Comparison of ENCODE assay signal across 1 cellular context in the genomic region with DNA sequence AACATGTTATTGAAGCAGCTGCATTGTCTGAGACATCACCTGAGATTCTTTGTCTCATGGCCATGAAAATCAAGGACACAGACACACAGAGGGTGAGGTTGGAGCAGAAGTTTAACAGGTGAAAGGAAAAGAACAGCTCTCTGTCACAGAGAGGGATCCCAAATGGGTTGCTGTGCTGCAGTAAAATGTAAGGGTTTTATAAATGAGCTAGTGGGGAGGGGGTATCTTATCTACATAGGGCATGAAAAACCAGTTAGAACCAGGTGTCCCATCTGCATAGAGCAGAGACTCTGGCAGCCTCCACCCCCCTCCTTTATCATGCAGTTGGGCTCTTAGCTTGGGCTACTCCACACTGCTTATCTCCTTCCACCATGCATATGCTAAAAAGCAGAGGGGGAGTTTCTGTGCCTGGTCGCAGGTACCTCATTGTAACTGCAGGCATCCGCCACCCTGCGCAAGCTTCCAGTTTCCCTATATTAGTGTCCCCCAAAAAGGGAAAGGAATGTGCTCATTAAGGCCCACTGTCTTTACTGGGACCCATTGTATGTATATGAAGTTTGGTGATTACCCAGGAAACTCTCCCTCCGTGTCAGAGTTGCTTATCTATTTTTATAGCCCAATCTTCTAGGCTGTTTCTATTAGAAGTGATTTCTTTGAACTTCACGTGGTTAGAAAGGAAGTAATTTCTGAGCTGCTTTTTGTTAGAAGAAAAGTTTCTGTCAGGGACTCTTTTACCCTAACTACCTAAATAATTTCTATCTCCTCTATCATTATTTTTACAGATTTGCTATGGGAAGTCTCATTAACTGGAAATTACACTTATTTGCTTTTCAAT.
TF ChIP-seq lines count a peak whose summit lies in the region.

No MANE protein-coding gene starts in this region.

TF ChIP-seq in K562, 482 proteins besides CTCF, POLR2A, EP300 and RAD21 (continued from another document and continues in another):
- TF ChIP-seq, protein P1, sequence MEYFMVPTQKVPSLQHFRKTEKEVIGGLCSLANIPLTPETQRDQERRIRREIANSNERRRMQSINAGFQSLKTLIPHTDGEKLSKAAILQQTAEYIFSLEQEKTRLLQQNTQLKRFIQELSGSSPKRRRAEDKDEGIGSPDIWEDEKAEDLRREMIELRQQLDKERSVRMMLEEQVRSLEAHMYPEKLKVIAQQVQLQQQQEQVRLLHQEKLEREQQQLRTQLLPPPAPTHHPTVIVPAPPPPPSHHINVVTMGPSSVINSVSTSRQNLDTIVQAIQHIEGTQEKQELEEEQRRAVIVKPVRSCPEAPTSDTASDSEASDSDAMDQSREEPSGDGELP (CRISPR knock-in tag; IDR thresholded peaks at IDR 0.05; ENCODE audit: borderline replicate concordance), result peak; percentile 69
- TF ChIP-seq MEIS2 (IDR thresholded peaks at IDR 0.05; ENCODE audit: partially characterized antibody) (peak; percentile 42), NCOA1 (IDR thresholded peaks at IDR 0.05; ENCODE audit: low read depth) (peak; percentile 84; the same call in 1 of the 2 replicates), SOX6 (IDR thresholded peaks at IDR 0.05) (peak; percentile 94), ZNF354B (CRISPR knock-in tag; IDR thresholded peaks at IDR 0.05) (no peak), ARID1B (IDR thresholded peaks at IDR 0.05) (peak; percentile 98), GATAD2B (IDR thresholded peaks at IDR 0.05; ENCODE audit: borderline replicate concordance) (0 out of 2 replicates have a peak, but pooled peaks have one; percentile 48), SMAD2 (IDR thresholded peaks at IDR 0.05; ENCODE audit: low read depth, low read length) (no peak), LCOR (CRISPR knock-in tag; IDR thresholded peaks at IDR 0.05) (peak; percentile 78; the same call in 1 of the 2 replicates), PHF8 (IDR thresholded peaks at IDR 0.05; ENCODE audit: borderline replicate concordance, low read length) (no peak), JUND (IDR thresholded peaks at IDR 0.05; ENCODE audit: borderline replicate concordance, low read depth, low read length) (peak; percentile 69; the same call in 1 of the 2 replicates), JUND (tag; IDR thresholded peaks at IDR 0.05; ENCODE audit: borderline replicate concordance, low read depth, low read length) (peak; percentile 57; the same call in 2 of the 3 replicates), TCF7 (IDR thresholded peaks at IDR 0.05; ENCODE audit: borderline replicate concordance) (0 out of 2 replicates have a peak, but pooled peaks have one; percentile 53), NFIC (IDR thresholded peaks at IDR 0.05) (peak; percentile 95), PTBP1 (IDR thresholded peaks at IDR 0.05; ENCODE audit: low read depth, low read length) (peak; percentile 87; the same call in 1 of the 2 replicates), ARNT (IDR thresholded peaks at IDR 0.05) (peak; percentile 77; a peak in 1 of 4 replicates), STAT5A (IDR thresholded peaks at IDR 0.05; ENCODE audit: borderline replicate concordance, low read length) (peak; percentile 93), NR2C2 (CRISPR knock-in tag; IDR thresholded peaks at IDR 0.05) (no peak), NR2C2 (tag; IDR thresholded peaks at IDR 0.05) (0 out of 2 replicates have a peak, but pooled peaks have one; percentile 19), HMGN3 (IDR thresholded peaks at IDR 0.05; ENCODE audit: borderline replicate concordance, extremely low read depth, insufficient read length, low read depth, low read length) (peak; percentile 53), ZNF134 (CRISPR knock-in tag; conservative IDR thresholded peaks at IDR 0.05) (no peak), ZNF232 (CRISPR knock-in tag; IDR thresholded peaks at IDR 0.05) (peak; percentile 56; the same call in 1 of the 2 replicates), RCOR1 (IDR thresholded peaks at IDR 0.05; ENCODE audit: borderline replicate concordance in 1 of 2, low read depth in 2 of 2, low read length in 2 of 2) (peak; percentile 79 to 89), TCF3 (CRISPR knock-in tag; IDR thresholded peaks at IDR 0.05) (peak; percentile 97), SP2 (IDR thresholded peaks at IDR 0.05; ENCODE audit: extremely low read depth, low read depth, low read length, poor library complexity, severe bottlenecking) (no peak), PCBP1 (IDR thresholded peaks at IDR 0.05; ENCODE audit: low read depth, low read length, poor library complexity, severe bottlenecking) (no peak), DPF2 (IDR thresholded peaks at IDR 0.05) (peak; percentile 95), RNF2 (IDR thresholded peaks at IDR 0.05) (peak; percentile 91), ZNF24 (IDR thresholded peaks at IDR 0.05) (0 out of 2 replicates have a peak, but pooled peaks have one; percentile 43), SETDB1 (IDR thresholded peaks at IDR 0.05; ENCODE audit: low read length) (no peak), NUFIP1 (IDR thresholded peaks at IDR 0.05; ENCODE audit: partially characterized antibody) (no peak), ETV6 (IDR thresholded peaks at IDR 0.05; ENCODE audit: borderline replicate concordance in 1 of 2, low read depth in 2 of 2, low read length in 1 of 2) (0 out of 4 replicates have a peak, but pooled peaks of 1 of the 2 experiments have one; percentile 53), ETV6 (CRISPR knock-in tag; IDR thresholded peaks at IDR 0.05; ENCODE audit: borderline replicate concordance) (no peak), DMBX1 (CRISPR knock-in tag; IDR thresholded peaks at IDR 0.05; ENCODE audit: borderline replicate concordance) (peak; percentile 90), TEAD4 (IDR thresholded peaks at IDR 0.05; ENCODE audit: low read length) (peak; percentile 98), TEAD4 (CRISPR knock-in tag; IDR thresholded peaks at IDR 0.05; ENCODE audit: borderline replicate concordance) (no peak), CBFA2T3 (IDR thresholded peaks at IDR 0.05) (peak; percentile 99), CXXC5 (CRISPR knock-in tag; IDR thresholded peaks at IDR 0.05) (peak; percentile 69), NBN (IDR thresholded peaks at IDR 0.05; ENCODE audit: low read depth) (peak; percentile 89; the same call in 1 of the 2 replicates), ZNF696 (CRISPR knock-in tag; conservative IDR thresholded peaks at IDR 0.05) (no peak), ZC3H11A (IDR thresholded peaks at IDR 0.05; ENCODE audit: low read depth, low read length) (no peak), KAT7 (CRISPR knock-in tag; IDR thresholded peaks at IDR 0.05; ENCODE audit: borderline replicate concordance) (no peak), MEF2D (tag; conservative IDR thresholded peaks at IDR 0.05; ENCODE audit: low read depth) (peak; percentile 40; the same call in 1 of the 2 replicates), KDM1A (IDR thresholded peaks at IDR 0.05) (peak; percentile 80 to 87)
- TF ChIP-seq, protein P2, sequence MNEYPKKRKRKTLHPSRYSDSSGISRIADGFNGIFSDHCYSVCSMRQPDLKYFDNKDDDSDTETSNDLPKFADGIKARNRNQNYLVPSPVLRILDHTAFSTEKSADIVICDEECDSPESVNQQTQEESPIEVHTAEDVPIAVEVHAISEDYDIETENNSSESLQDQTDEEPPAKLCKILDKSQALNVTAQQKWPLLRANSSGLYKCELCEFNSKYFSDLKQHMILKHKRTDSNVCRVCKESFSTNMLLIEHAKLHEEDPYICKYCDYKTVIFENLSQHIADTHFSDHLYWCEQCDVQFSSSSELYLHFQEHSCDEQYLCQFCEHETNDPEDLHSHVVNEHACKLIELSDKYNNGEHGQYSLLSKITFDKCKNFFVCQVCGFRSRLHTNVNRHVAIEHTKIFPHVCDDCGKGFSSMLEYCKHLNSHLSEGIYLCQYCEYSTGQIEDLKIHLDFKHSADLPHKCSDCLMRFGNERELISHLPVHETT (CRISPR knock-in tag; conservative IDR thresholded peaks at IDR 0.05 in 1 of 2, IDR thresholded peaks at IDR 0.05 in 1 of 2), result peak in 1 of 2 experiments; percentile 52; a peak in 1 of 4 replicates
- TF ChIP-seq, protein P3, sequence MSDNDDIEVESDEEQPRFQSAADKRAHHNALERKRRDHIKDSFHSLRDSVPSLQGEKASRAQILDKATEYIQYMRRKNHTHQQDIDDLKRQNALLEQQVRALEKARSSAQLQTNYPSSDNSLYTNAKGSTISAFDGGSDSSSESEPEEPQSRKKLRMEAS (CRISPR knock-in tag; IDR thresholded peaks at IDR 0.05), result 0 out of 2 replicates have a peak, but pooled peaks have one; percentile 17
- TF ChIP-seq, protein P4, sequence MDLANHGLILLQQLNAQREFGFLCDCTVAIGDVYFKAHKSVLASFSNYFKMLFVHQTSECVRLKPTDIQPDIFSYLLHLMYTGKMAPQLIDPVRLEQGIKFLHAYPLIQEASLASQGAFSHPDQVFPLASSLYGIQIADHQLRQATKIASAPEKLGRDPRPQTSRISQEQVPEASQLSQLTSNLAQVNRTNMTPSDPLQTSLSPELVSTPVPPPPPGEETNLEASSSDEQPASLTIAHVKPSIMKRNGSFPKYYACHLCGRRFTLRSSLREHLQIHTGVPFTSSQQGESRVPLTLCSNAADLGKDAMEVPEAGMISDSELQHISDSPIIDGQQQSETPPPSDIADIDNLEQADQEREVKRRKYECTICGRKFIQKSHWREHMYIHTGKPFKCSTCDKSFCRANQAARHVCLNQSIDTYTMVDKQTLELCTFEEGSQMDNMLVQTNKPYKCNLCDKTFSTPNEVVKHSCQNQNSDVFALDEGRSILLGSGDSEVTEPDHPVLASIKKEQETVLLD (IDR thresholded peaks at IDR 0.05), result 0 out of 2 replicates have a peak, but pooled peaks have one; percentile 17
- TF ChIP-seq, protein P5, sequence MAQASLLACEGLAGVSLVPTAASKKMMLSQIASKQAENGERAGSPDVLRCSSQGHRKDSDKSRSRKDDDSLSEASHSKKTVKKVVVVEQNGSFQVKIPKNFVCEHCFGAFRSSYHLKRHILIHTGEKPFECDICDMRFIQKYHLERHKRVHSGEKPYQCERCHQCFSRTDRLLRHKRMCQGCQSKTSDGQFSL (CRISPR knock-in tag; IDR thresholded peaks at IDR 0.05), result 0 out of 2 replicates have a peak, but pooled peaks have one; percentile 57
- TF ChIP-seq, protein P5 (tag; IDR thresholded peaks at IDR 0.05), result peak in 1 of 2 experiments; percentile 55; a peak in 1 of 4 replicates
- TF ChIP-seq, protein P6, sequence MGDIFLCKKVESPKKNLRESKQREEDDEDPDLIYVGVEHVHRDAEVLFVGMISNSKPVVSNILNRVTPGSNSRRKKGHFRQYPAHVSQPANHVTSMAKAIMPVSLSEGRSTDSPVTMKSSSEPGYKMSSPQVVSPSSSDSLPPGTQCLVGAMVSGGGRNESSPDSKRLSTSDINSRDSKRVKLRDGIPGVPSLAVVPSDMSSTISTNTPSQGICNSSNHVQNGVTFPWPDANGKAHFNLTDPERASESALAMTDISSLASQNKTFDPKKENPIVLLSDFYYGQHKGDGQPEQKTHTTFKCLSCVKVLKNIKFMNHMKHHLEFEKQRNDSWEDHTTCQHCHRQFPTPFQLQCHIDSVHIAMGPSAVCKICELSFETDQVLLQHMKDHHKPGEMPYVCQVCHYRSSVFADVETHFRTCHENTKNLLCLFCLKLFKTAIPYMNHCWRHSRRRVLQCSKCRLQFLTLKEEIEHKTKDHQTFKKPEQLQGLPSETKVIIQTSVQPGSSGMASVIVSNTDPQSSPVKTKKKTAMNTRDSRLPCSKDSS (IDR thresholded peaks at IDR 0.05; ENCODE audit: low read depth, partially characterized antibody), result peak; percentile 51
- TF ChIP-seq, protein P7, sequence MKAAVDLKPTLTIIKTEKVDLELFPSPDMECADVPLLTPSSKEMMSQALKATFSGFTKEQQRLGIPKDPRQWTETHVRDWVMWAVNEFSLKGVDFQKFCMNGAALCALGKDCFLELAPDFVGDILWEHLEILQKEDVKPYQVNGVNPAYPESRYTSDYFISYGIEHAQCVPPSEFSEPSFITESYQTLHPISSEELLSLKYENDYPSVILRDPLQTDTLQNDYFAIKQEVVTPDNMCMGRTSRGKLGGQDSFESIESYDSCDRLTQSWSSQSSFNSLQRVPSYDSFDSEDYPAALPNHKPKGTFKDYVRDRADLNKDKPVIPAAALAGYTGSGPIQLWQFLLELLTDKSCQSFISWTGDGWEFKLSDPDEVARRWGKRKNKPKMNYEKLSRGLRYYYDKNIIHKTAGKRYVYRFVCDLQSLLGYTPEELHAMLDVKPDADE (conservative IDR thresholded peaks at IDR 0.05; ENCODE audit: control insufficient read depth, low read depth, low read length), result peak; percentile 55; the same call in 1 of the 2 replicates
- TF ChIP-seq, protein P8, sequence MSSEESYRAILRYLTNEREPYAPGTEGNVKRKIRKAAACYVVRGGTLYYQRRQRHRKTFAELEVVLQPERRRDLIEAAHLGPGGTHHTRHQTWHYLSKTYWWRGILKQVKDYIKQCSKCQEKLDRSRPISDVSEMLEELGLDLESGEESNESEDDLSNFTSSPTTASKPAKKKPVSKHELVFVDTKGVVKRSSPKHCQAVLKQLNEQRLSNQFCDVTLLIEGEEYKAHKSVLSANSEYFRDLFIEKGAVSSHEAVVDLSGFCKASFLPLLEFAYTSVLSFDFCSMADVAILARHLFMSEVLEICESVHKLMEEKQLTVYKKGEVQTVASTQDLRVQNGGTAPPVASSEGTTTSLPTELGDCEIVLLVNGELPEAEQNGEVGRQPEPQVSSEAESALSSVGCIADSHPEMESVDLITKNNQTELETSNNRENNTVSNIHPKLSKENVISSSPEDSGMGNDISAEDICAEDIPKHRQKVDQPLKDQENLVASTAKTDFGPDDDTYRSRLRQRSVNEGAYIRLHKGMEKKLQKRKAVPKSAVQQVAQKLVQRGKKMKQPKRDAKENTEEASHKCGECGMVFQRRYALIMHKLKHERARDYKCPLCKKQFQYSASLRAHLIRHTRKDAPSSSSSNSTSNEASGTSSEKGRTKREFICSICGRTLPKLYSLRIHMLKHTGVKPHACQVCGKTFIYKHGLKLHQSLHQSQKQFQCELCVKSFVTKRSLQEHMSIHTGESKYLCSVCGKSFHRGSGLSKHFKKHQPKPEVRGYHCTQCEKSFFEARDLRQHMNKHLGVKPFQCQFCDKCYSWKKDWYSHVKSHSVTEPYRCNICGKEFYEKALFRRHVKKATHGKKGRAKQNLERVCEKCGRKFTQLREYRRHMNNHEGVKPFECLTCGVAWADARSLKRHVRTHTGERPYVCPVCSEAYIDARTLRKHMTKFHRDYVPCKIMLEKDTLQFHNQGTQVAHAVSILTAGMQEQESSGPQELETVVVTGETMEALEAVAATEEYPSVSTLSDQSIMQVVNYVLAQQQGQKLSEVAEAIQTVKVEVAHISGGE (CRISPR knock-in tag; IDR thresholded peaks at IDR 0.05), result peak in 1 of 3 experiments; percentile 76; a peak in 2 of 6 replicates
- TF ChIP-seq, protein P9, sequence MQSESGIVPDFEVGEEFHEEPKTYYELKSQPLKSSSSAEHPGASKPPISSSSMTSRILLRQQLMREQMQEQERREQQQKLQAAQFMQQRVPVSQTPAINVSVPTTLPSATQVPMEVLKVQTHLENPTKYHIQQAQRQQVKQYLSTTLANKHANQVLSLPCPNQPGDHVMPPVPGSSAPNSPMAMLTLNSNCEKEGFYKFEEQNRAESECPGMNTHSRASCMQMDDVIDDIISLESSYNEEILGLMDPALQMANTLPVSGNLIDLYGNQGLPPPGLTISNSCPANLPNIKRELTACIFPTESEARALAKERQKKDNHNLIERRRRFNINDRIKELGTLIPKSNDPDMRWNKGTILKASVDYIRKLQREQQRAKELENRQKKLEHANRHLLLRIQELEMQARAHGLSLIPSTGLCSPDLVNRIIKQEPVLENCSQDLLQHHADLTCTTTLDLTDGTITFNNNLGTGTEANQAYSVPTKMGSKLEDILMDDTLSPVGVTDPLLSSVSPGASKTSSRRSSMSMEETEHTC (IDR thresholded peaks at IDR 0.05), result 0 out of 2 replicates have a peak, but pooled peaks have one; percentile 22
